Comparison of ENCODE assay signal across 9 cellular contexts in the genomic region with DNA sequence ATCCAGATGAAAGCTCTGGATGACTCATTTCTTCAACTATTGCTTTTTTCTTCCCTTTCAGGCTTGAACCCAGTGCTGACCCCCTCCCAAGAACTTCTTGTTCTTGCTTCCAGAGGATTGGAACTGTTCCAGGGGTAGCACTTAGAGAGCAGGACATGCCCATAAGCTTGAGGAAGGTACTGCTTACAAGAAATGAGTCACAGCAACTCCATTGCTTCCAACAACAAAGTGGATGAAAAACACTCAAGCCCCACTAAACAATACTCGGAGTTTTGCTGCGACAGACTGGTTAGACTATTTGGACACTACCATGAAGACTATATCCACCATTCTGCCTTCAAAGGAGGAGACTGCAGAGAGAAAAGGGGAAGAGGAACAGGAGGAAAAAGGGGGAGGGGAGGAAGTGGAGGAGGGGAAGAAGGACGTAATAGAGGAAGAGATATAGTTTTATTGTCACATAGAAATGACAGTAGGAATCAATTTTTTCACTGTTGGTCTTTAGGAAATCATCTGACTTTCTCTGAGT. TPM values are rescaled to one million over a fixed set of nuclear protein-coding genes. Genes with fewer than 3 reads are reported as not detected.
DNase-seq lines count a peak whose midpoint lies in the region; ATAC-seq and TF ChIP-seq lines count a peak whose summit lies in the region.
"Had no signal": no experiment of that assay in that cellular context is flagged by ENCODE, and none has a peak within 500 bp of the region (broad histone marks: within the 10 kb centered on the region; RNA-seq: fewer than 3 reads in every experiment).

No MANE protein-coding gene starts in this region.

- POLR2A ChIA-PET in activated CD4-positive, alpha-beta T cell treated with anti-CD3 and anti-CD28 coated beads, Interleukin-2, amount 10 ng/mL, durations not matched to agents 7 days and 5 days (lab: Charles Lee) = interaction anchor here (0.6 to 1.1 kb wide), 3 partner anchors 9 to 254 kb away, joined by 3 to 5 read pairs (median 3); no protein-coding TSS in a partner anchor

- no peaks in the 10 kb centered on the region for H3K9me3 ChIP-seq in spleen

- WGBS in spleen, 5 donors = 39 to 65% (median 47%) methylated on average over 3 of the region's 3 CpGs

- DNase-seq in activated CD4-positive, alpha-beta T cell treated with anti-CD3 and anti-CD28 coated beads, Interleukin-2, amount 10 ng/mL, durations not matched to agents 7 days and 5 days = no peak
- DNase-seq in activated CD4-positive, alpha-beta T cell treated with anti-CD3 and anti-CD28 coated beads for 48 hours = no peak
- peak; percentile 79 for DNase-seq in SKM-1 (lab: John Stamatoyannopoulos, UW; ENCODE audit: unreplicated experiment)
- DNase-seq in fibroblast of mammary gland (ENCODE audit: low read depth) = peak; percentile 84
- DNase-seq in spleen = no peak
- no peak for DNase-seq in OCI-M2 (lab: John Stamatoyannopoulos, UW; ENCODE audit: unreplicated experiment)
- DNase-seq in HuH-7 (ENCODE audit: low spot score) = no peak
- DNase-seq: stimulated activated CD4-positive, alpha-beta T cell treated with anti-CD3 and anti-CD28 coated beads, Interleukin-4, amount 100 ng/mL, for 4 hours had no signal

- no peak overlapping the region for H3K27ac Mint-ChIP-seq in activated CD4-positive, alpha-beta T cell treated with anti-CD3 and anti-CD28 coated beads, Interleukin-2, amount 10 ng/mL, durations not matched to agents 7 days and 5 days

- TF ChIP-seq POLR2A in spleen (IDR thresholded peaks at IDR 0.05) = no peak

- peaks cover 23% of the 10 kb centered on the region for H3K4me1 Mint-ChIP-seq in activated CD4-positive, alpha-beta T cell treated with anti-CD3 and anti-CD28 coated beads, Interleukin-2, amount 10 ng/mL, durations not matched to agents 7 days and 5 days

- H3K27ac ChIP-seq in spleen = peak overlapping the region in 6 of 8 donors; percentile 10 to 100 (median 99)

- H3K4me3 ChIP-seq in fibroblast of mammary gland (ENCODE audit: control insufficient read depth, low read depth, low read length) = no peak overlapping the region
- peak overlapping the region in 2 of 8 donors; percentile 98 to 100 for H3K4me3 ChIP-seq in spleen

- H3K36me3 Mint-ChIP-seq in activated CD4-positive, alpha-beta T cell treated with anti-CD3 and anti-CD28 coated beads, Interleukin-2, amount 10 ng/mL, durations not matched to agents 7 days and 5 days (ENCODE audit: low read depth) = peaks cover 1% of the 10 kb centered on the region

- H3K9me3 Mint-ChIP-seq in activated CD4-positive, alpha-beta T cell treated with anti-CD3 and anti-CD28 coated beads, Interleukin-2, amount 10 ng/mL, durations not matched to agents 7 days and 5 days = no peaks in the 10 kb centered on the region

- intact Hi-C loops in spleen (cut with DNase I; ENCODE audit: low total_unique reads) = no loop called here

- H3K4me3 Mint-ChIP-seq in activated CD4-positive, alpha-beta T cell treated with anti-CD3 and anti-CD28 coated beads, Interleukin-2, amount 10 ng/mL, durations not matched to agents 7 days and 5 days = peak overlapping the region; percentile 88

- CTCF ChIA-PET in activated CD4-positive, alpha-beta T cell treated with anti-CD3 and anti-CD28 coated beads, Interleukin-2, amount 10 ng/mL, durations not matched to agents 7 days and 5 days (lab: Charles Lee) = interaction anchor here (1.6 kb wide), 1 partner anchor 9 kb away, joined by 6 read pairs; no protein-coding TSS in a partner anchor

- no peak for ATAC-seq in HG02885 (IDR thresholded peaks at IDR 0.05; ENCODE audit: poor library complexity, unreplicated experiment)

- no peaks in the 10 kb centered on the region for H3K27me3 ChIP-seq in spleen (replicated peaks in 1 of 7)

- peaks cover 24% of the 10 kb centered on the region for H3K27me3 Mint-ChIP-seq in activated CD4-positive, alpha-beta T cell treated with anti-CD3 and anti-CD28 coated beads, Interleukin-2, amount 10 ng/mL, durations not matched to agents 7 days and 5 days

- H3K36me3 ChIP-seq in spleen = no peaks in the 10 kb centered on the region

- H3K4me1 ChIP-seq in spleen = peaks cover 21 to 40% (median 32%) of the 10 kb centered on the region in 6 donors

- TF ChIP-seq CTCF in fibroblast of mammary gland (conservative IDR thresholded peaks at IDR 0.05; ENCODE audit: control insufficient read depth, insufficient read depth, low read depth, low read length) (no peak), spleen (IDR thresholded peaks at IDR 0.05 in 8 of 11, conservative IDR thresholded peaks at IDR 0.05 in 3 of 11) (no peak)

RNA-seq across cellular contexts. Expression of a gene that starts 1.6 kb away (rescaled TPM):
- 10 to 100 TPM; 32.0 to 38.1 TPM for total RNA-seq in activated CD4-positive, alpha-beta T cell treated with anti-CD3 and anti-CD28 coated beads, Interleukin-2, amount 10 ng/mL, durations not matched to agents 7 days and 5 days
- total RNA-seq in spleen = 10 to 100 TPM; 34.2 to 49.0 (median 44.8) TPM
- polyA plus RNA-seq in spleen = 10 to 100 TPM in 1 of 3 donors, 1 to 10 TPM in 2; 7.4 to 10.3 (median 7.6) TPM

Comparison
In these comparisons a context has a peak if more than half of its experiments do, and no peak if none do; other contexts are left out.
1. DNase-seq: peak in SKM-1 (single experiment) and fibroblast of mammary gland (single experiment); none in activated CD4-positive, alpha-beta T cell treated with anti-CD3 and anti-CD28 coated beads, Interleukin-2, amount 10 ng/mL, durations not matched to agents 7 days and 5 days (single experiment), activated CD4-positive, alpha-beta T cell treated with anti-CD3 and anti-CD28 coated beads for 48 hours (single experiment), spleen (single experiment), OCI-M2 (single experiment) and HuH-7 (single experiment).